8 cellular contexts compared by ENCODE assay signal in genomic region chr3:129628169-129628522, GRCh38. TPM values are rescaled to one million over a fixed set of nuclear protein-coding genes. Genes with fewer than 3 reads are reported as not detected.
DNase-seq lines count a peak whose midpoint lies in the region; ATAC-seq and TF ChIP-seq lines count a peak whose summit lies in the region.

No MANE protein-coding gene starts in this region.

- H3K27me3 ChIP-seq in heart left ventricle (no peaks in the 10 kb centered on the region), mucosa of stomach (ENCODE audit: control insufficient read depth, insufficient read depth, low read length) (no peaks in the 10 kb centered on the region), vagina (no peaks in the 10 kb centered on the region)

- H3K36me3 Mint-ChIP-seq in dendritic cell treated with granulocyte-macrophage colony-stimulating factor and Interleukin-4, amounts not matched to agents 40 ng/mL and 50 ng/mL, for 4 days (ENCODE audit: low read depth), result peaks cover 9% of the 10 kb centered on the region

- H3K9me3 ChIP-seq in heart left ventricle (no peaks in the 10 kb centered on the region), mucosa of stomach (ENCODE audit: control insufficient read depth, low read length) (no peaks in the 10 kb centered on the region), vagina (no peaks in the 10 kb centered on the region)

- TF ChIP-seq CTCF in heart left ventricle (IDR thresholded peaks at IDR 0.05), result no peak
- no peak for TF ChIP-seq CTCF in vagina (IDR thresholded peaks at IDR 0.05)

- ATAC-seq in heart left ventricle (peak in 1 of 4 donors; percentile 0), left cardiac atrium (no peak), HG03442 (IDR thresholded peaks at IDR 0.05; ENCODE audit: unreplicated experiment) (no peak), GM18511 (IDR thresholded peaks at IDR 0.05; ENCODE audit: unreplicated experiment) (no peak)

- H3K9ac ChIP-seq in mucosa of stomach (ENCODE audit: low read length), result peak overlapping the region; percentile 93

- H3K4me3 Mint-ChIP-seq in dendritic cell treated with granulocyte-macrophage colony-stimulating factor and Interleukin-4, amounts not matched to agents 40 ng/mL and 50 ng/mL, for 4 days, result peak overlapping the region; percentile 81

- no peaks in the 10 kb centered on the region for H3K36me3 ChIP-seq in heart left ventricle
- H3K36me3 ChIP-seq in mucosa of stomach (ENCODE audit: control insufficient read depth, insufficient read depth, low read length), result no peaks in the 10 kb centered on the region
- H3K36me3 ChIP-seq in vagina, result no peaks in the 10 kb centered on the region

- peak overlapping the region in 10 of 12 donors; percentile 7 to 75 (median 64) for H3K4me3 ChIP-seq in heart left ventricle
- H3K4me3 ChIP-seq in mucosa of stomach (ENCODE audit: low read length), result peak overlapping the region; percentile 48
- H3K4me3 ChIP-seq in vagina, result peak overlapping the region; percentile 50 to 58

- H3K9me3 Mint-ChIP-seq in dendritic cell treated with granulocyte-macrophage colony-stimulating factor and Interleukin-4, amounts not matched to agents 40 ng/mL and 50 ng/mL, for 4 days, result no peaks in the 10 kb centered on the region

- peak overlapping the region; percentile 95 for H3K27ac Mint-ChIP-seq in dendritic cell treated with granulocyte-macrophage colony-stimulating factor and Interleukin-4, amounts not matched to agents 40 ng/mL and 50 ng/mL, for 4 days

- peak in 1 of 5 donors; percentile 30 for DNase-seq in heart left ventricle
- no peak for DNase-seq in left cardiac atrium
- DNase-seq in vagina (ENCODE audit: extremely low spot score in 2 of 2), result no peak
- no peak for DNase-seq in NCI-H446 treated with DMSO at 0.1 percent for 48 hours (lab: John Stamatoyannopoulos, UW)

- peak overlapping the region; percentile 55 to 100 (median 98) for H3K27ac ChIP-seq in heart left ventricle
- H3K27ac ChIP-seq in vagina, result peak overlapping the region; percentile 93

- 21 to 28% (median 24%) methylated on average over 9 of the region's 9 CpGs for WGBS in heart left ventricle, 4 donors

- peaks cover 48% of the 10 kb centered on the region for H3K4me1 Mint-ChIP-seq in dendritic cell treated with granulocyte-macrophage colony-stimulating factor and Interleukin-4, amounts not matched to agents 40 ng/mL and 50 ng/mL, for 4 days (ENCODE audit: low read depth)

- peaks cover 12 to 58% (median 45%) of the 10 kb centered on the region in 12 donors for H3K4me1 ChIP-seq in heart left ventricle
- peaks cover 44% of the 10 kb centered on the region for H3K4me1 ChIP-seq in mucosa of stomach (ENCODE audit: control insufficient read depth, insufficient read depth, low read length)
- peaks cover 60% of the 10 kb centered on the region for H3K4me1 ChIP-seq in vagina

- no peak for TF ChIP-seq POLR2A in heart left ventricle (IDR thresholded peaks at IDR 0.05)
- no peak for TF ChIP-seq POLR2A in vagina (IDR thresholded peaks at IDR 0.05)

- intact Hi-C loops in heart left ventricle (cut with DNase I), result loop anchor here in 9 of 10 donors (1.0 to 10.0 kb wide), 10 partner anchors 123 to 307 kb away; no protein-coding TSS in a partner anchor
- intact Hi-C loops in left cardiac atrium (cut with DNase I), result loop anchor here (2.0 to 5.0 kb wide), 2 partner anchors 199 to 307 kb away; no protein-coding TSS in a partner anchor
- intact Hi-C loops in dendritic cell treated with granulocyte-macrophage colony-stimulating factor and Interleukin-4, amounts not matched to agents 40 ng/mL and 50 ng/mL, for 4 days (cut with micrococcal nuclease), result loop anchor here (2.0 to 5.0 kb wide), 2 partner anchors 201 to 304 kb away; no protein-coding TSS in a partner anchor
- intact Hi-C loops in vagina (cut with DNase I), result loop anchor here (10.0 kb wide), 1 partner anchor 197 kb away; no protein-coding TSS in a partner anchor

- H3K27me3 Mint-ChIP-seq in dendritic cell treated with granulocyte-macrophage colony-stimulating factor and Interleukin-4, amounts not matched to agents 40 ng/mL and 50 ng/mL, for 4 days, result no peaks in the 10 kb centered on the region

RNA-seq across cellular contexts. Expression of gene PLXND1, which starts 21.7 kb away (rescaled TPM):
- total RNA-seq in heart left ventricle (100 to 1,000 TPM in 2 of 9 donors, 10 to 100 TPM in 7; 40.8 to 218 (median 64.9) TPM), left cardiac atrium (100 to 1,000 TPM; 106 to 112 TPM), vagina (96.5 TPM)
- 10 to 100 TPM; 66.4 to 67.3 TPM for polyA plus RNA-seq in heart left ventricle
